Comparison of ENCODE assay signal across 2 cellular contexts in the genomic region with DNA sequence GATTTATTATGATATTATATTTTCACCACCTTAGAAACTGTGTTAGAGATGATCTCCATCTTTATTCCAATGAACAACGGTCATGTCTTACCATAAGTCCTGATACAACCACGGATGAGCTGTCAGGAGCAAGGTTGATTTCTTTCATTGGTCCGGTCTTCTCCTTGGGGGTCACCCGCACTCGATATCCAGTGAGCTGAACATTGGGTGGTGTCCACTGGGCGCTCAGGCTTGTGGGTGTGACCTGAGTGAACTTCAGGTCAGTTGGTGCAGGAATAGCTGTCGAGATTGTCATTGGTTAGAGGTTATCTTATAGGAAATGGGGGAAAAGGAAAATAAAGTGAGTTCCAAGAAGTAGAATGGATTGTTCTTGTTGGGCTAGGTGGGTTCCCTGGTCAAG.
TF ChIP-seq lines count a peak whose summit lies in the region.

No MANE protein-coding gene starts in this region.

TF ChIP-seq in IMR-90, 13 proteins besides CTCF, POLR2A, EP300 and RAD21:
- TF ChIP-seq MAZ (IDR thresholded peaks at IDR 0.05; ENCODE audit: borderline replicate concordance, low read depth, low read length) (no peak), CEBPB (IDR thresholded peaks at IDR 0.05; ENCODE audit: low read depth, low read length) (no peak), RCOR1 (IDR thresholded peaks at IDR 0.05; ENCODE audit: insufficient replicate concordance, low read length) (no peak), CHD1 (IDR thresholded peaks at IDR 0.05; ENCODE audit: low read depth, low read length) (no peak), FOS (IDR thresholded peaks at IDR 0.05; ENCODE audit: low read depth, low read length) (no peak), BHLHE40 (IDR thresholded peaks at IDR 0.05; ENCODE audit: low read depth, low read length) (no peak), NFE2L2 (IDR thresholded peaks at IDR 0.05; ENCODE audit: low read depth, low read length) (no peak), MAFK (IDR thresholded peaks at IDR 0.05; ENCODE audit: low read depth, low read length) (no peak)

TF ChIP-seq in HepG2, 621 proteins besides CTCF, POLR2A, EP300 and RAD21:
- TF ChIP-seq, protein P1, sequence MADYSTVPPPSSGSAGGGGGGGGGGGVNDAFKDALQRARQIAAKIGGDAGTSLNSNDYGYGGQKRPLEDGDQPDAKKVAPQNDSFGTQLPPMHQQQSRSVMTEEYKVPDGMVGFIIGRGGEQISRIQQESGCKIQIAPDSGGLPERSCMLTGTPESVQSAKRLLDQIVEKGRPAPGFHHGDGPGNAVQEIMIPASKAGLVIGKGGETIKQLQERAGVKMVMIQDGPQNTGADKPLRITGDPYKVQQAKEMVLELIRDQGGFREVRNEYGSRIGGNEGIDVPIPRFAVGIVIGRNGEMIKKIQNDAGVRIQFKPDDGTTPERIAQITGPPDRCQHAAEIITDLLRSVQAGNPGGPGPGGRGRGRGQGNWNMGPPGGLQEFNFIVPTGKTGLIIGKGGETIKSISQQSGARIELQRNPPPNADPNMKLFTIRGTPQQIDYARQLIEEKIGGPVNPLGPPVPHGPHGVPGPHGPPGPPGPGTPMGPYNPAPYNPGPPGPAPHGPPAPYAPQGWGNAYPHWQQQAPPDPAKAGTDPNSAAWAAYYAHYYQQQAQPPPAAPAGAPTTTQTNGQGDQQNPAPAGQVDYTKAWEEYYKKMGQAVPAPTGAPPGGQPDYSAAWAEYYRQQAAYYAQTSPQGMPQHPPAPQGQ (CRISPR knock-in tag; IDR thresholded peaks at IDR 0.05; ENCODE audit: borderline replicate concordance), result no peak
- TF ChIP-seq FLYWCH1 (CRISPR knock-in tag; IDR thresholded peaks at IDR 0.05) (0 out of 2 replicates have a peak, but pooled peaks have one; percentile 34), ZHX1 (CRISPR knock-in tag; IDR thresholded peaks at IDR 0.05; ENCODE audit: low read depth) (no peak), BATF2 (CRISPR knock-in tag; IDR thresholded peaks at IDR 0.05) (no peak), POLR2AphosphoS5 (IDR thresholded peaks at IDR 0.05; ENCODE audit: low read depth, low read length) (peak; percentile 64), ZNF124 (CRISPR knock-in tag; IDR thresholded peaks at IDR 0.05) (no peak), SOX13 (IDR thresholded peaks at IDR 0.05) (no peak), SOX13 (CRISPR knock-in tag; conservative IDR thresholded peaks at IDR 0.05 in 1 of 2, IDR thresholded peaks at IDR 0.05 in 1 of 2) (0 out of 4 replicates have a peak, but pooled peaks of 1 of the 2 experiments have one; percentile 73), ZFP36L1 (CRISPR knock-in tag; IDR thresholded peaks at IDR 0.05) (peak; percentile 43; the same call in 1 of the 2 replicates), ZNF619 (CRISPR knock-in tag; IDR thresholded peaks at IDR 0.05) (no peak), KMT2B (CRISPR knock-in tag; IDR thresholded peaks at IDR 0.05) (no peak), RBFOX2 (IDR thresholded peaks at IDR 0.05; ENCODE audit: low read depth, low read length) (peak; percentile 4; the same call in 1 of the 2 replicates), ZNF256 (CRISPR knock-in tag; conservative IDR thresholded peaks at IDR 0.05) (no peak), RBM22 (optimal IDR thresholded peaks at IDR 0.05; ENCODE audit: low read length) (peak; percentile 99), XRCC5 (optimal IDR thresholded peaks at IDR 0.05; ENCODE audit: low read length) (no peak), ADNP (CRISPR knock-in tag; IDR thresholded peaks at IDR 0.05) (no peak), NR2F2 (IDR thresholded peaks at IDR 0.05; ENCODE audit: borderline replicate concordance, low read depth) (no peak), ELK4 (CRISPR knock-in tag; IDR thresholded peaks at IDR 0.05; ENCODE audit: borderline replicate concordance) (no peak)
- TF ChIP-seq, protein P2, sequence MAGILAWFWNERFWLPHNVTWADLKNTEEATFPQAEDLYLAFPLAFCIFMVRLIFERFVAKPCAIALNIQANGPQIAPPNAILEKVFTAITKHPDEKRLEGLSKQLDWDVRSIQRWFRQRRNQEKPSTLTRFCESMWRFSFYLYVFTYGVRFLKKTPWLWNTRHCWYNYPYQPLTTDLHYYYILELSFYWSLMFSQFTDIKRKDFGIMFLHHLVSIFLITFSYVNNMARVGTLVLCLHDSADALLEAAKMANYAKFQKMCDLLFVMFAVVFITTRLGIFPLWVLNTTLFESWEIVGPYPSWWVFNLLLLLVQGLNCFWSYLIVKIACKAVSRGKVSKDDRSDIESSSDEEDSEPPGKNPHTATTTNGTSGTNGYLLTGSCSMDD (CRISPR knock-in tag; IDR thresholded peaks at IDR 0.05), result no peak
